Comparison of ENCODE assay signal across 27 cellular contexts in genomic region chr2:215439980-215440512, GRCh38. TPM values are rescaled to one million over a fixed set of nuclear protein-coding genes. Genes with fewer than 3 reads are reported as not detected.
DNase-seq lines count a peak whose midpoint lies in the region; ATAC-seq, FAIRE-seq and TF ChIP-seq lines count a peak whose summit lies in the region.
"Had no signal": no experiment of that assay in that cellular context is flagged by ENCODE, and none has a peak within 500 bp of the region (broad histone marks: within the 10 kb centered on the region; RNA-seq: fewer than 3 reads in every experiment).

No MANE protein-coding gene starts in this region.

- ATAC-seq in HG02571 (IDR thresholded peaks at IDR 0.05; ENCODE audit: unreplicated experiment) (no peak), upper lobe of right lung (no peak)

- H3K36me3 ChIP-seq in mammary epithelial cell (ENCODE audit: insufficient read depth, low read length), result no peaks in the 10 kb centered on the region
- no peaks in the 10 kb centered on the region for H3K36me3 ChIP-seq in breast epithelium
- H3K36me3 ChIP-seq in astrocyte (ENCODE audit: insufficient read depth, low read length), result peaks cover 1% of the 10 kb centered on the region
- H3K36me3 ChIP-seq in liver (ENCODE audit: control insufficient read depth in 4 of 4, insufficient read depth in 3 of 4, low read depth in 1 of 4, low read length in 3 of 4), result no peaks in the 10 kb centered on the region
- no peaks in the 10 kb centered on the region for H3K36me3 ChIP-seq in upper lobe of right lung
- H3K36me3 ChIP-seq: BE2C, suprapubic skin had no signal

- H3K9me3 Mint-ChIP-seq in astrocyte (ENCODE audit: unreplicated experiment), result peaks cover 2% of the 10 kb centered on the region
- H3K9me3 Mint-ChIP-seq: activated CD4-positive, alpha-beta T cell treated with anti-CD3 and anti-CD28 coated beads, Interleukin-2, amount 10 ng/mL, durations not matched to agents 7 days and 5 days; CD8-positive, alpha-beta memory T cell; T-helper 2 cell treated with Interferon-gamma antibody and Interleukin-4, amounts not matched to agents 5 μg/mL and 100 μg/mL, for 36 hours had no signal

- DNase-seq in mammary epithelial cell (no peak), breast epithelium (ENCODE audit: low spot score in 2 of 2) (no peak), astrocyte (ENCODE audit: low read depth) (peak; percentile 63), upper lobe of right lung (no peak), NCI-H1436 treated with DMSO at 0.1 percent for 48 hours (lab: John Stamatoyannopoulos, UW) (no peak), activated T-cell treated with anti-CD3 and anti-CD28 coated beads for 4 hours (no peak)
- DNase-seq: activated CD4-positive, alpha-beta T cell treated with anti-CD3 and anti-CD28 coated beads, Interleukin-2, amount 10 ng/mL, durations not matched to agents 7 days and 5 days; activated naive CD4-positive, alpha-beta T cell; activated T-cell treated with anti-CD3 and anti-CD28 coated beads, Interleukin-2, amount 50 U/mL, for 48 hours; BE2C; brain microvascular endothelial cell; CD8-positive, alpha-beta memory T cell; effector CD4-positive, alpha-beta T cell; erythroblast; GOT3; head of caudate nucleus; kidney glomerular epithelial cell; NCI-H1105 treated with DMSO at 0.1 percent for 48 hours; NCI-H2081; NCI-H226; Right ventricle myocardium superior; stimulated activated naive CD4-positive, alpha-beta T cell had no signal

- H3K4me3 ChIP-seq in mammary epithelial cell (replicated peaks in 1 of 3; ENCODE audit: insufficient read depth in 1 of 3, low read depth in 2 of 3, low read length in 3 of 3) (no peak overlapping the region), breast epithelium (no peak overlapping the region), astrocyte (ENCODE audit: insufficient read depth, low read depth, low read length) (no peak overlapping the region), liver (ENCODE audit: low read depth in 1 of 3, low read length in 3 of 3) (no peak overlapping the region), upper lobe of right lung (no peak overlapping the region)
- H3K4me3 ChIP-seq: suprapubic skin had no signal

- peak in 1 of 2 donors; percentile 7 for TF ChIP-seq RAD21 in liver (IDR thresholded peaks at IDR 0.05)

- TF ChIP-seq CTCF in mammary epithelial cell (conservative IDR thresholded peaks at IDR 0.05 in 1 of 2, IDR thresholded peaks at IDR 0.05 in 1 of 2; ENCODE audit: extremely low read depth in 1 of 2, insufficient read depth in 1 of 2, low read depth in 1 of 2, low read length in 2 of 2), result no peak
- no peak for TF ChIP-seq CTCF in breast epithelium (IDR thresholded peaks at IDR 0.05)
- TF ChIP-seq CTCF in astrocyte (IDR thresholded peaks at IDR 0.05; ENCODE audit: insufficient read depth, low read depth, low read length), result no peak
- no peak for TF ChIP-seq CTCF in liver (IDR thresholded peaks at IDR 0.05; ENCODE audit: low read depth, low read length, missing input control)
- no peak for TF ChIP-seq CTCF in upper lobe of right lung (IDR thresholded peaks at IDR 0.05)

- no peak for FAIRE-seq in astrocyte (lab: Jason Lieb, UNC)
- FAIRE-seq: A204.1 had no signal

- dilution Hi-C loops in mammary epithelial cell (cut with HindIII; ENCODE audit: low sequenced_read_pairs), result no loop called here

- H3K79me2 ChIP-seq in mammary epithelial cell (ENCODE audit: insufficient read depth, low read length) (peaks cover 8% of the 10 kb centered on the region), astrocyte (ENCODE audit: insufficient read depth, low read length) (peaks cover 27% of the 10 kb centered on the region)

- H3K4me1 Mint-ChIP-seq in astrocyte (ENCODE audit: low read depth, unreplicated experiment), result peaks cover 36% of the 10 kb centered on the region

- H2AFZ ChIP-seq in mammary epithelial cell (ENCODE audit: low read depth, low read length) (no peak overlapping the region), astrocyte (ENCODE audit: low read depth, low read length) (no peak overlapping the region)

- H3K4me1 ChIP-seq in mammary epithelial cell (ENCODE audit: insufficient read depth, low read length) (peaks cover 38% of the 10 kb centered on the region), breast epithelium (no peaks in the 10 kb centered on the region), astrocyte (ENCODE audit: insufficient read depth, low read length) (peaks cover 25% of the 10 kb centered on the region), liver (ENCODE audit: control insufficient read depth in 4 of 4, insufficient read depth in 4 of 4, low read length in 3 of 4) (peaks cover 7 to 14% (median 9%) of the 10 kb centered on the region in 4 donors), upper lobe of right lung (no peaks in the 10 kb centered on the region)
- H3K4me1 ChIP-seq: BE2C had no signal

- H3K36me3 Mint-ChIP-seq in astrocyte (ENCODE audit: low read depth, unreplicated experiment), result peaks cover 5% of the 10 kb centered on the region
- H3K36me3 Mint-ChIP-seq: CD8-positive, alpha-beta memory T cell had no signal

- no peaks in the 10 kb centered on the region for H3K27me3 Mint-ChIP-seq in astrocyte (ENCODE audit: low read depth, unreplicated experiment)

- in situ Hi-C loops in mammary epithelial cell (cut with MboI; ENCODE audit: low sequenced_read_pairs in 2 of 2), result no loop called here

- no peak overlapping the region for H3K4me3 Mint-ChIP-seq in astrocyte (ENCODE audit: unreplicated experiment)
- H3K4me3 Mint-ChIP-seq: activated CD4-positive, alpha-beta T cell treated with anti-CD3 and anti-CD28 coated beads, Interleukin-2, amount 10 ng/mL, durations not matched to agents 7 days and 5 days; CD8-positive, alpha-beta memory T cell; T-helper 2 cell treated with Interferon-gamma antibody and Interleukin-4, amounts not matched to agents 5 μg/mL and 100 μg/mL, for 36 hours had no signal

- intact Hi-C loops in mammary epithelial cell (cut with micrococcal nuclease) (loop anchor here (5.0 to 10.0 kb wide), 4 partner anchors 225 to 482 kb away; no protein-coding TSS in a partner anchor), breast epithelium (cut with DNase I; ENCODE audit: low total_unique reads) (no loop called here), upper lobe of right lung (cut with DNase I) (no loop called here)

- peak overlapping the region; percentile 91 for H3K27ac Mint-ChIP-seq in astrocyte (ENCODE audit: unreplicated experiment)
- H3K27ac Mint-ChIP-seq: activated CD4-positive, alpha-beta T cell treated with anti-CD3 and anti-CD28 coated beads, Interleukin-2, amount 10 ng/mL, durations not matched to agents 7 days and 5 days; CD8-positive, alpha-beta memory T cell; T-helper 2 cell treated with Interferon-gamma antibody and Interleukin-4, amounts not matched to agents 5 μg/mL and 100 μg/mL, for 36 hours had no signal

- CTCF ChIA-PET in mammary epithelial cell (lab: Charles Lee; ENCODE audit: low non-redundant PET), result no interaction called here

- H3K9ac ChIP-seq in mammary epithelial cell (ENCODE audit: insufficient read depth, low read length) (no peak overlapping the region), astrocyte (ENCODE audit: low read length) (peak overlapping the region; percentile 17), liver (ENCODE audit: low read depth in 1 of 2, low read length in 2 of 2) (no peak overlapping the region)

- H3K27ac ChIP-seq in mammary epithelial cell (ENCODE audit: insufficient read depth, low read depth, low read length), result no peak overlapping the region
- no peak overlapping the region for H3K27ac ChIP-seq in breast epithelium
- peak overlapping the region; percentile 99 for H3K27ac ChIP-seq in astrocyte (ENCODE audit: low read depth, low read length)
- H3K27ac ChIP-seq in liver (ENCODE audit: low read depth in 1 of 2, low read length in 2 of 2), result no peak overlapping the region
- no peak overlapping the region for H3K27ac ChIP-seq in upper lobe of right lung
- H3K27ac ChIP-seq: suprapubic skin had no signal

- 56% methylated on average over 5 of the region's 5 CpGs for WGBS in mammary epithelial cell (ENCODE audit: low coverage, missing lambda C conversion rate)
- 32% methylated on average over 5 of the region's 5 CpGs for WGBS in liver

- no peak for TF ChIP-seq POLR2A in breast epithelium (IDR thresholded peaks at IDR 0.05)

- no peaks in the 10 kb centered on the region for H3K27me3 ChIP-seq in mammary epithelial cell (ENCODE audit: insufficient read depth, low read length)
- H3K27me3 ChIP-seq in breast epithelium, result no peaks in the 10 kb centered on the region
- no peaks in the 10 kb centered on the region for H3K27me3 ChIP-seq in astrocyte (ENCODE audit: insufficient read depth, low read length)
- no peaks in the 10 kb centered on the region for H3K27me3 ChIP-seq in liver (ENCODE audit: control insufficient read depth in 4 of 4, insufficient read depth in 4 of 4, low read length in 3 of 4)
- H3K27me3 ChIP-seq in upper lobe of right lung, result no peaks in the 10 kb centered on the region
- H3K27me3 ChIP-seq: brain microvascular endothelial cell had no signal

- H4K20me1 ChIP-seq in mammary epithelial cell (ENCODE audit: insufficient read depth, low read length) (no peaks in the 10 kb centered on the region), astrocyte (ENCODE audit: insufficient read depth, low read length) (peaks cover 7% of the 10 kb centered on the region)

- no TSS peak for BruUV-seq in mammary epithelial cell (replicated peaks; lab: Mats Ljungman, UMichigan)

- no peaks in the 10 kb centered on the region for H3K9me3 ChIP-seq in mammary epithelial cell (replicated peaks; ENCODE audit: insufficient read depth, low read length)
- H3K9me3 ChIP-seq in breast epithelium, result no peaks in the 10 kb centered on the region
- no peaks in the 10 kb centered on the region for H3K9me3 ChIP-seq in astrocyte (ENCODE audit: insufficient read depth, low read depth, low read length)
- no peaks in the 10 kb centered on the region for H3K9me3 ChIP-seq in liver (ENCODE audit: control insufficient read depth in 4 of 4, low read length in 3 of 4)
- H3K9me3 ChIP-seq in upper lobe of right lung, result no peaks in the 10 kb centered on the region
- H3K9me3 ChIP-seq: BE2C, suprapubic skin had no signal

- H3K4me2 ChIP-seq in mammary epithelial cell (ENCODE audit: insufficient read depth, low read depth, low read length) (peak overlapping the region; percentile 8), astrocyte (ENCODE audit: low read length) (no peak overlapping the region)

TF ChIP-seq in liver, 16 proteins besides CTCF, POLR2A, EP300 and RAD21:
- TF ChIP-seq RXRA (IDR thresholded peaks at IDR 0.05), result peak in 1 of 2 donors; percentile 19
- TF ChIP-seq NR2F2 (IDR thresholded peaks at IDR 0.05), result no peak
- TF ChIP-seq YY1 (IDR thresholded peaks at IDR 0.05), result peak; percentile 90

RNA-seq across cellular contexts. Expression of gene FN1, which starts 4.2 kb away (rescaled TPM):
- over 10,000 TPM; 11,348 to 20,313 TPM for total RNA-seq in mammary epithelial cell
- 3,880 TPM for polyA plus RNA-seq in mammary epithelial cell
- 7,804 TPM for polyA minus RNA-seq in mammary epithelial cell
- 100 to 1,000 TPM in 2 of 3 donors, 10 to 100 TPM in 1; 74.9 to 295 (median 102) TPM for total RNA-seq in breast epithelium
- 17,010 and 22,524 TPM in 2 replicates for total RNA-seq in astrocyte
- 1,000 to 10,000 TPM in 1 of 2 donors, 100 to 1,000 TPM in 1; 859 to 1,402 TPM for total RNA-seq in liver
- polyA plus RNA-seq in liver, result 100 to 1,000 TPM; 545 to 815 TPM
- total RNA-seq in upper lobe of right lung, result 955 TPM

Comparison
In these comparisons a context has a peak if more than half of its experiments do, and no peak if none do; other contexts are left out.
1. RNA of gene FN1, which starts 4.2 kb away (total RNA-seq): 11,348 to 20,313 TPM in mammary epithelial cell and 17,010 to 22,524 TPM in astrocyte; 859 to 1,402 TPM in liver, 955 TPM in upper lobe of right lung (single experiment) and 74.9 to 295 TPM in breast epithelium; every median in the first group is over 4 times any median in the second.